9 cellular contexts compared by ENCODE assay signal in the genomic region with DNA sequence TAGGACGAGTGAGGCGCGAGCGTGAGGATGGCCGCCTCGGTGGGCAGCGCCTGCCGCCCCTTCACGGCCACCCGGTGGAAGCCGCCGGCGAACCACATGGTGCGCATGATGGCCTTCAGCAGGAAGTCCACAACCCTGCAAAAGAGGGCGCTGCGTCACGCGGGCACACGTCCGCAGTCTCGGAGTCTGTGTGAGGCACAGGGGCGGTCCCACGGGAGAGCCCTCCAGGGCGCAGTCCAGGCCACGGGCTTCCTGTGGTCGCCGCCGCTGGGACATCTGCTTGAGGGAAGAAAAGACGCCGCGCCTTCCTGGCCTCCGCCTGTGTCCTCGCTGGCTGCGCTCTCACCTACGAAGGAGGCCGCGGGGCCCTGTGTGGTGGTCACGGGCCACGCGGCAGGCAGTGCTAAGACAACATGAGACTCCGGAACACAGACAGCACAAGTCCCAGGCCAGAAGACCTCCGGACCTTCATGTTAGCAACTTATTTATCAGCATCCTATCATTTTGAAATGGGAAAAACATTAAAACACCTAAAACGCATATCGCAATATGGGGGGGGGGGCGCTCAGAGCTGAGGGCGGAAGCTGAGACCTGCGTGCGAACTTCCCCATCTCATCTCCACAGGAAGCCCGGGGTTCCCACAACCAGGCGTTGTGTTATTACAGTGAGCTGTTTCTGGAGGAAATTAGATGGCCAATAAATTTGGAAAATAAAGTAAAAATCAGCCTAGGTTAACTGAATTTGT. TPM values are rescaled to one million over a fixed set of nuclear protein-coding genes. Genes with fewer than 3 reads are reported as not detected.
DNase-seq lines count a peak whose midpoint lies in the region; ATAC-seq and TF ChIP-seq lines count a peak whose summit lies in the region.
"Had no signal": no experiment of that assay in that cellular context is flagged by ENCODE, and none has a peak within 500 bp of the region (broad histone marks: within the 10 kb centered on the region; RNA-seq: fewer than 3 reads in every experiment).

No MANE protein-coding gene starts in this region.

- ATAC-seq in GM19397 (IDR thresholded peaks at IDR 0.05; ENCODE audit: unreplicated experiment), result peak; percentile 38
- ATAC-seq in HG03442 (IDR thresholded peaks at IDR 0.05; ENCODE audit: unreplicated experiment), result peak; percentile 35
- ATAC-seq in activated naive CD8-positive, alpha-beta T cell treated with anti-CD3 and anti-CD28 coated beads, Interleukin-2, amount 10 ng/mL, durations not matched to agents 7 days and 5 days (ENCODE audit: low read depth), result peak; percentile 14
- ATAC-seq in HG02973 (IDR thresholded peaks at IDR 0.05; ENCODE audit: unreplicated experiment), result no peak

- H3K4me1 Mint-ChIP-seq in activated naive CD8-positive, alpha-beta T cell treated with anti-CD3 and anti-CD28 coated beads, Interleukin-2, amount 10 ng/mL, durations not matched to agents 7 days and 5 days, result peaks cover 45% of the 10 kb centered on the region
- peaks cover 16% of the 10 kb centered on the region for H3K4me1 Mint-ChIP-seq in activated T-helper 1 cell treated with anti-CD3 and anti-CD28 coated beads, Interleukin-12 subunit alpha, Interleukin-12 subunit beta, Interleukin-2, Interleukin-4 antibody, amounts not matched to agents 30 ng/mL and 10 ng/mL and 1 ng/mL, durations not matched to agents 14 hours and 24 hours and 36 hours (ENCODE audit: low read depth)

- POLR2A ChIA-PET in activated naive CD8-positive, alpha-beta T cell treated with anti-CD3 and anti-CD28 coated beads, Interleukin-2, amount 10 ng/mL, durations not matched to agents 7 days and 5 days (lab: Charles Lee), result no interaction called here

- H3K36me3 Mint-ChIP-seq in activated naive CD8-positive, alpha-beta T cell treated with anti-CD3 and anti-CD28 coated beads, Interleukin-2, amount 10 ng/mL, durations not matched to agents 7 days and 5 days, result peaks cover 24% of the 10 kb centered on the region
- peaks cover 22% of the 10 kb centered on the region for H3K36me3 Mint-ChIP-seq in activated T-helper 1 cell treated with anti-CD3 and anti-CD28 coated beads, Interleukin-12 subunit alpha, Interleukin-12 subunit beta, Interleukin-2, Interleukin-4 antibody, amounts not matched to agents 30 ng/mL and 10 ng/mL and 1 ng/mL, durations not matched to agents 14 hours and 24 hours and 36 hours (ENCODE audit: low read depth)

- peak overlapping the region; percentile 54 for H3K4me3 Mint-ChIP-seq in activated naive CD8-positive, alpha-beta T cell treated with anti-CD3 and anti-CD28 coated beads, Interleukin-2, amount 10 ng/mL, durations not matched to agents 7 days and 5 days
- H3K4me3 Mint-ChIP-seq in activated T-helper 1 cell treated with anti-CD3 and anti-CD28 coated beads, Interleukin-12 subunit alpha, Interleukin-12 subunit beta, Interleukin-2, Interleukin-4 antibody, amounts not matched to agents 30 ng/mL and 10 ng/mL and 1 ng/mL, durations not matched to agents 14 hours and 24 hours and 36 hours, result no peak overlapping the region

- H3K27me3 ChIP-seq in WERI-Rb-1 (ENCODE audit: insufficient read depth, low read depth, severe bottlenecking), result no peaks in the 10 kb centered on the region

- intact Hi-C loops in activated T-helper 1 cell treated with anti-CD3 and anti-CD28 coated beads, Interleukin-12 subunit alpha, Interleukin-12 subunit beta, Interleukin-2, Interleukin-4 antibody, amounts not matched to agents 30 ng/mL and 10 ng/mL and 1 ng/mL, durations not matched to agents 14 hours and 24 hours and 36 hours (cut with micrococcal nuclease), result no loop called here

- no peaks in the 10 kb centered on the region for H3K27me3 Mint-ChIP-seq in activated naive CD8-positive, alpha-beta T cell treated with anti-CD3 and anti-CD28 coated beads, Interleukin-2, amount 10 ng/mL, durations not matched to agents 7 days and 5 days
- H3K27me3 Mint-ChIP-seq in activated T-helper 1 cell treated with anti-CD3 and anti-CD28 coated beads, Interleukin-12 subunit alpha, Interleukin-12 subunit beta, Interleukin-2, Interleukin-4 antibody, amounts not matched to agents 30 ng/mL and 10 ng/mL and 1 ng/mL, durations not matched to agents 14 hours and 24 hours and 36 hours (ENCODE audit: insufficient read depth), result no peaks in the 10 kb centered on the region

- DNase-seq in CD1c-positive myeloid dendritic cell (ENCODE audit: extremely low spot score) (peak; percentile 73), WERI-Rb-1 (no peak), NCI-H1092 treated with DMSO at 0.1 percent for 48 hours (lab: John Stamatoyannopoulos, UW) (no peak)
- no peak for DNase-seq in activated naive CD8-positive, alpha-beta T cell treated with anti-CD3 and anti-CD28 coated beads, Interleukin-2, amount 10 ng/mL, durations not matched to agents 7 days and 5 days
- DNase-seq in activated T-helper 1 cell treated with anti-CD3 and anti-CD28 coated beads, Interleukin-12 subunit alpha, Interleukin-12 subunit beta, Interleukin-2, Interleukin-4 antibody, amounts not matched to agents 30 ng/mL and 10 ng/mL and 1 ng/mL, durations not matched to agents 14 hours and 24 hours and 36 hours (ENCODE audit: low spot score), result no peak
- DNase-seq: DMS79 had no signal

- no peak for TF ChIP-seq CTCF in WERI-Rb-1 (IDR thresholded peaks at IDR 0.05; ENCODE audit: low read depth, low read length)

- no peaks in the 10 kb centered on the region for H3K9me3 ChIP-seq in WERI-Rb-1 (ENCODE audit: severe bottlenecking)

- H3K27ac ChIP-seq in WERI-Rb-1, result no peak overlapping the region

- H3K36me3 ChIP-seq in WERI-Rb-1, result peaks cover 87% of the 10 kb centered on the region

- peak overlapping the region; percentile 77 for H3K27ac Mint-ChIP-seq in activated naive CD8-positive, alpha-beta T cell treated with anti-CD3 and anti-CD28 coated beads, Interleukin-2, amount 10 ng/mL, durations not matched to agents 7 days and 5 days
- no peak overlapping the region for H3K27ac Mint-ChIP-seq in activated T-helper 1 cell treated with anti-CD3 and anti-CD28 coated beads, Interleukin-12 subunit alpha, Interleukin-12 subunit beta, Interleukin-2, Interleukin-4 antibody, amounts not matched to agents 30 ng/mL and 10 ng/mL and 1 ng/mL, durations not matched to agents 14 hours and 24 hours and 36 hours

- H3K9me3 Mint-ChIP-seq in activated naive CD8-positive, alpha-beta T cell treated with anti-CD3 and anti-CD28 coated beads, Interleukin-2, amount 10 ng/mL, durations not matched to agents 7 days and 5 days, result no peaks in the 10 kb centered on the region
- H3K9me3 Mint-ChIP-seq in activated T-helper 1 cell treated with anti-CD3 and anti-CD28 coated beads, Interleukin-12 subunit alpha, Interleukin-12 subunit beta, Interleukin-2, Interleukin-4 antibody, amounts not matched to agents 30 ng/mL and 10 ng/mL and 1 ng/mL, durations not matched to agents 14 hours and 24 hours and 36 hours, result no peaks in the 10 kb centered on the region

- no peak overlapping the region for H3K4me3 ChIP-seq in WERI-Rb-1 (ENCODE audit: low read depth, low read length)

RNA-seq across cellular contexts. Expression of a gene that starts 28.8 kb away (rescaled TPM):
- total RNA-seq in activated naive CD8-positive, alpha-beta T cell treated with anti-CD3 and anti-CD28 coated beads, Interleukin-2, amount 10 ng/mL, durations not matched to agents 7 days and 5 days, result 10 to 100 TPM; 70.8 to 72.2 TPM
- total RNA-seq in activated T-helper 1 cell treated with anti-CD3 and anti-CD28 coated beads, Interleukin-12 subunit alpha, Interleukin-12 subunit beta, Interleukin-2, Interleukin-4 antibody, amounts not matched to agents 30 ng/mL and 10 ng/mL and 1 ng/mL, durations not matched to agents 14 hours and 24 hours and 36 hours, result 103 and 110 TPM in 2 replicates

RNA-seq across cellular contexts. Expression of a gene that starts 49.7 kb away (rescaled TPM):
- under 1 TPM in 1 of 2 experiments, not detected in 1; 0.08 TPM for total RNA-seq in activated naive CD8-positive, alpha-beta T cell treated with anti-CD3 and anti-CD28 coated beads, Interleukin-2, amount 10 ng/mL, durations not matched to agents 7 days and 5 days
- total RNA-seq in activated T-helper 1 cell treated with anti-CD3 and anti-CD28 coated beads, Interleukin-12 subunit alpha, Interleukin-12 subunit beta, Interleukin-2, Interleukin-4 antibody, amounts not matched to agents 30 ng/mL and 10 ng/mL and 1 ng/mL, durations not matched to agents 14 hours and 24 hours and 36 hours, result not detected in 2 replicates
